16 cellular contexts compared by ENCODE assay signal in genomic region chr2:69985684-69986083, GRCh38. TPM values are rescaled to one million over a fixed set of nuclear protein-coding genes. Genes with fewer than 3 reads are reported as not detected.
DNase-seq lines count a peak whose midpoint lies in the region; ATAC-seq and TF ChIP-seq lines count a peak whose summit lies in the region.
"Had no signal": no experiment of that assay in that cellular context is flagged by ENCODE, and none has a peak within 500 bp of the region (broad histone marks: within the 10 kb centered on the region; RNA-seq: fewer than 3 reads in every experiment).

No MANE protein-coding gene starts in this region.

- intact Hi-C loops in lower lobe of right lung (cut with DNase I) = no loop called here
- intact Hi-C loops in aorta (cut with DNase I) = no loop called here

- no peaks in the 10 kb centered on the region for H3K36me3 Mint-ChIP-seq in effector memory CD8-positive, alpha-beta T cell (ENCODE audit: insufficient read depth)

- peak; percentile 78 to 84 for ATAC-seq in lower lobe of right lung
- ATAC-seq in aorta (ENCODE audit: low FRiP score) = peak; percentile 72
- no peak for ATAC-seq in GM18868 (IDR thresholded peaks at IDR 0.05; ENCODE audit: unreplicated experiment)
- ATAC-seq in effector memory CD8-positive, alpha-beta T cell (replicated peaks) = no peak
- ATAC-seq: HCT116, PC-3 had no signal

- no peaks in the 10 kb centered on the region for H3K36me3 ChIP-seq in lower lobe of right lung
- no peaks in the 10 kb centered on the region for H3K36me3 ChIP-seq in aorta (ENCODE audit: control insufficient read depth in 1 of 2, insufficient read depth in 2 of 2, low read length in 1 of 2)

- DNase-seq in NCI-H1694 treated with DMSO at 0.1 percent for 48 hours (lab: John Stamatoyannopoulos, UW) (peak; percentile 3), NCI-H1694 (lab: John Stamatoyannopoulos, UW) (no peak), fibroblast of gingiva (ENCODE audit: low read depth) (peak; percentile 76), lower lobe of right lung (peak; percentile 71), aorta (peak in 1 of 2 donors; percentile 83), DMS153 treated with DMSO at 0.1 percent for 48 hours (lab: John Stamatoyannopoulos, UW; ENCODE audit: unreplicated experiment) (no peak)
- no peak for DNase-seq in effector memory CD8-positive, alpha-beta T cell
- DNase-seq: activated CD4-positive, CD25-positive, alpha-beta regulatory T cell treated with anti-CD3 and anti-CD28 coated beads, Interleukin-2, amount 50 U/mL, for 72 hours; amniotic stem cell; Caco-2; NCI-H2227 treated with DMSO at 0.1 percent for 48 hours; PC-3 had no signal

- H3K4me1 Mint-ChIP-seq in effector memory CD8-positive, alpha-beta T cell (ENCODE audit: low read depth in 2 of 2) = no peaks in the 10 kb centered on the region
- H3K4me1 Mint-ChIP-seq: nephron had no signal

- H3K4me1 ChIP-seq in lower lobe of right lung (no peaks in the 10 kb centered on the region), aorta (ENCODE audit: control insufficient read depth in 1 of 2, insufficient read depth in 2 of 2, low read length in 2 of 2) (no peaks in the 10 kb centered on the region)
- H3K4me1 ChIP-seq: Caco-2 had no signal

- H3K27ac Mint-ChIP-seq in effector memory CD8-positive, alpha-beta T cell = no peak overlapping the region
- H3K27ac Mint-ChIP-seq: nephron had no signal

- 85 to 91% methylated on average over 10 of the region's 10 CpGs for WGBS in aorta, 2 donors

- H3K9me3 Mint-ChIP-seq in effector memory CD8-positive, alpha-beta T cell = no peaks in the 10 kb centered on the region
- H3K9me3 Mint-ChIP-seq: nephron had no signal

- no peak overlapping the region for H3K4me3 Mint-ChIP-seq in effector memory CD8-positive, alpha-beta T cell
- H3K4me3 Mint-ChIP-seq: nephron had no signal

- H3K9me3 ChIP-seq in lower lobe of right lung = no peaks in the 10 kb centered on the region
- no peaks in the 10 kb centered on the region for H3K9me3 ChIP-seq in aorta (ENCODE audit: control insufficient read depth, low read length)
- H3K9me3 ChIP-seq: Caco-2 had no signal

- no peak for TF ChIP-seq CTCF in lower lobe of right lung (IDR thresholded peaks at IDR 0.05)

- H3K27me3 Mint-ChIP-seq in effector memory CD8-positive, alpha-beta T cell = no peaks in the 10 kb centered on the region

- H3K27ac ChIP-seq in lower lobe of right lung (peak overlapping the region; percentile 25), aorta (ENCODE audit: low read depth in 1 of 2, low read length in 2 of 2) (no peak overlapping the region)
- H3K27ac ChIP-seq: 22Rv1 had no signal

- H3K27me3 ChIP-seq in lower lobe of right lung (ENCODE audit: low read depth) (no peaks in the 10 kb centered on the region), aorta (ENCODE audit: control insufficient read depth in 1 of 2, insufficient read depth in 2 of 2, low read length in 1 of 2) (no peaks in the 10 kb centered on the region)

- no peak overlapping the region for H3K4me3 ChIP-seq in lower lobe of right lung
- no peak overlapping the region for H3K4me3 ChIP-seq in aorta (ENCODE audit: low read length in 2 of 2)

RNA-seq across cellular contexts. Expression of gene ASPRV1, which starts 24.3 kb away (rescaled TPM):
- total RNA-seq in lower lobe of right lung (1.9 TPM), aorta (1 to 10 TPM; 1.9 to 3.4 TPM)
- 1 to 10 TPM; 1.1 to 2.0 TPM for polyA plus RNA-seq in aorta
- total RNA-seq: PC-3 had no signal

Comparison
In these comparisons a context has a peak if more than half of its experiments do, and no peak if none do; other contexts are left out.
1. DNase-seq: peak in NCI-H1694 treated with DMSO at 0.1 percent for 48 hours (single experiment), fibroblast of gingiva (single experiment) and lower lobe of right lung (single experiment); none in NCI-H1694 (single experiment), DMS153 treated with DMSO at 0.1 percent for 48 hours (single experiment) and effector memory CD8-positive, alpha-beta T cell (0 of 3).
2. ATAC-seq: peak in lower lobe of right lung (2 of 2) and aorta (single experiment); none in GM18868 (single experiment) and effector memory CD8-positive, alpha-beta T cell (single experiment).